Comparison of ENCODE assay signal across 2 cellular contexts in genomic region chr4:175422331-175422730, GRCh38.
TF ChIP-seq lines count a peak whose summit lies in the region.

No MANE protein-coding gene starts in this region.

TF ChIP-seq in SK-N-SH, 30 proteins besides CTCF, POLR2A, EP300 and RAD21 (continued from another document):
- no peak for TF ChIP-seq REST (IDR thresholded peaks at IDR 0.05; ENCODE audit: low read depth, low read length)
- no peak for TF ChIP-seq USF1 (IDR thresholded peaks at IDR 0.05; ENCODE audit: borderline replicate concordance, low read depth)
- TF ChIP-seq CHD2 (IDR thresholded peaks at IDR 0.05; ENCODE audit: low read length, partially characterized antibody): no peak
- TF ChIP-seq SIN3A (IDR thresholded peaks at IDR 0.05; ENCODE audit: borderline replicate concordance, low read depth, low read length): no peak
- no peak for TF ChIP-seq POLR2AphosphoS5 (IDR thresholded peaks at IDR 0.05; ENCODE audit: low read depth, low read length)
- no peak for TF ChIP-seq FOXM1 (IDR thresholded peaks at IDR 0.05; ENCODE audit: low read depth)
- no peak for TF ChIP-seq EZH2phosphoT487 (IDR thresholded peaks at IDR 0.05; ENCODE audit: borderline replicate concordance, low read depth)
- no peak for TF ChIP-seq PBX3 (IDR thresholded peaks at IDR 0.05)
- no peak for TF ChIP-seq MAX (IDR thresholded peaks at IDR 0.05; ENCODE audit: low read depth)
- no peak for TF ChIP-seq IRF3 (IDR thresholded peaks at IDR 0.05; ENCODE audit: low read depth, low read length)
- no peak for TF ChIP-seq ZBTB33 (IDR thresholded peaks at IDR 0.05; ENCODE audit: borderline replicate concordance, low read depth)
- no peak for TF ChIP-seq FOSL2 (IDR thresholded peaks at IDR 0.05; ENCODE audit: borderline replicate concordance, low read depth)

TF ChIP-seq in SK-N-SH treated with all-trans-retinoic acid at 6 μM for 48 hours, 23 proteins besides CTCF, POLR2A, EP300 and RAD21 (continued from another document):
- no peak for TF ChIP-seq TSHZ2 (CRISPR knock-in tag; IDR thresholded peaks at IDR 0.05)
- no peak for TF ChIP-seq SNAI2 (CRISPR knock-in tag; IDR thresholded peaks at IDR 0.05)
- no peak for TF ChIP-seq GLIS3 (CRISPR knock-in tag; IDR thresholded peaks at IDR 0.05)
- TF ChIP-seq ESRRG (CRISPR knock-in tag; IDR thresholded peaks at IDR 0.05): no peak
- no peak for TF ChIP-seq POU6F1 (CRISPR knock-in tag; IDR thresholded peaks at IDR 0.05; ENCODE audit: borderline replicate concordance, low read depth)
- no peak for TF ChIP-seq PPARA (CRISPR knock-in tag; IDR thresholded peaks at IDR 0.05; ENCODE audit: borderline replicate concordance)
- no peak for TF ChIP-seq TCF4 (CRISPR knock-in tag; IDR thresholded peaks at IDR 0.05; ENCODE audit: borderline replicate concordance)
- no peak for TF ChIP-seq ISL1 (CRISPR knock-in tag; IDR thresholded peaks at IDR 0.05)
- no peak for TF ChIP-seq PATZ1 (CRISPR knock-in tag; IDR thresholded peaks at IDR 0.05; ENCODE audit: borderline replicate concordance)
- no peak for TF ChIP-seq CSDC2 (CRISPR knock-in tag; IDR thresholded peaks at IDR 0.05)
- TF ChIP-seq ZFP30 (CRISPR knock-in tag; IDR thresholded peaks at IDR 0.05): no peak
